In genomic region chr10:79298403-79299244, GRCh38 we compare ENCODE assay signal across 1 cellular context.
TF ChIP-seq lines count a peak whose summit lies in the region.

No MANE protein-coding gene starts in this region.

TF ChIP-seq in K562, 482 proteins besides CTCF, POLR2A, EP300 and RAD21 (continued from another document):
- TF ChIP-seq ZBTB33 (CRISPR knock-in tag; IDR thresholded peaks at IDR 0.05) (peak; percentile 83), PTRF (tag; IDR thresholded peaks at IDR 0.05) (no peak), FOXA3 (CRISPR knock-in tag; conservative IDR thresholded peaks at IDR 0.05 in 1 of 2, IDR thresholded peaks at IDR 0.05 in 1 of 2) (peak in 1 of 2 experiments; percentile 81; a peak in 2 of 4 replicates), CTBP1 (IDR thresholded peaks at IDR 0.05; ENCODE audit: borderline replicate concordance) (0 out of 2 replicates have a peak, but pooled peaks have one; percentile 15), POLR2G (IDR thresholded peaks at IDR 0.05; ENCODE audit: low read depth, low read length) (0 out of 2 replicates have a peak, but pooled peaks have one; percentile 35), SIN3B (IDR thresholded peaks at IDR 0.05; ENCODE audit: low read depth) (no peak), TGIF2 (CRISPR knock-in tag; IDR thresholded peaks at IDR 0.05) (0 out of 2 replicates have a peak, but pooled peaks have one; percentile 19), FOXK2 (conservative IDR thresholded peaks at IDR 0.05 in 1 of 2, IDR thresholded peaks at IDR 0.05 in 1 of 2; ENCODE audit: low read depth in 2 of 2) (peak; percentile 58 to 73; a peak in 3 of 4 replicates), JUN (IDR thresholded peaks at IDR 0.05; ENCODE audit: borderline replicate concordance, low read depth, low read length) (peak; percentile 82), JUN (CRISPR knock-in tag; IDR thresholded peaks at IDR 0.05; ENCODE audit: borderline replicate concordance) (no peak), RBM17 (IDR thresholded peaks at IDR 0.05; ENCODE audit: borderline replicate concordance, low read depth, low read length) (no peak), ARID1B (IDR thresholded peaks at IDR 0.05) (peak; percentile 41; the same call in 1 of the 2 replicates), EZH2 (IDR thresholded peaks at IDR 0.05; ENCODE audit: borderline replicate concordance, low read depth, low read length) (no peak), MTA3 (IDR thresholded peaks at IDR 0.05; ENCODE audit: borderline replicate concordance) (no peak), MAZ (CRISPR knock-in tag; conservative IDR thresholded peaks at IDR 0.05 in 1 of 2, IDR thresholded peaks at IDR 0.05 in 1 of 2) (peak in 1 of 2 experiments; percentile 31; a peak in 1 of 4 replicates), ZBTB17 (CRISPR knock-in tag; IDR thresholded peaks at IDR 0.05) (no peak), JUND (IDR thresholded peaks at IDR 0.05; ENCODE audit: borderline replicate concordance, low read depth, low read length) (peak; percentile 83), JUND (tag; IDR thresholded peaks at IDR 0.05; ENCODE audit: borderline replicate concordance, low read depth, low read length) (peak; percentile 62; the same call in 1 of the 3 replicates), CBX3 (IDR thresholded peaks at IDR 0.05; ENCODE audit: borderline replicate concordance in 1 of 2, low read length in 2 of 2) (no peak), RBM22 (IDR thresholded peaks at IDR 0.05; ENCODE audit: low read depth, low read length, poor library complexity, severe bottlenecking) (peak; percentile 83), BCOR (IDR thresholded peaks at IDR 0.05) (no peak), ZNF282 (CRISPR knock-in tag; IDR thresholded peaks at IDR 0.05) (no peak)
- TF ChIP-seq, protein P1, sequence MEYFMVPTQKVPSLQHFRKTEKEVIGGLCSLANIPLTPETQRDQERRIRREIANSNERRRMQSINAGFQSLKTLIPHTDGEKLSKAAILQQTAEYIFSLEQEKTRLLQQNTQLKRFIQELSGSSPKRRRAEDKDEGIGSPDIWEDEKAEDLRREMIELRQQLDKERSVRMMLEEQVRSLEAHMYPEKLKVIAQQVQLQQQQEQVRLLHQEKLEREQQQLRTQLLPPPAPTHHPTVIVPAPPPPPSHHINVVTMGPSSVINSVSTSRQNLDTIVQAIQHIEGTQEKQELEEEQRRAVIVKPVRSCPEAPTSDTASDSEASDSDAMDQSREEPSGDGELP (CRISPR knock-in tag; IDR thresholded peaks at IDR 0.05; ENCODE audit: borderline replicate concordance), result peak; percentile 17; the same call in 1 of the 2 replicates
- TF ChIP-seq, protein P2, sequence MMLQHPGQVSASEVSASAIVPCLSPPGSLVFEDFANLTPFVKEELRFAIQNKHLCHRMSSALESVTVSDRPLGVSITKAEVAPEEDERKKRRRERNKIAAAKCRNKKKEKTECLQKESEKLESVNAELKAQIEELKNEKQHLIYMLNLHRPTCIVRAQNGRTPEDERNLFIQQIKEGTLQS (IDR thresholded peaks at IDR 0.05), result peak; percentile 85
- TF ChIP-seq, protein P2 (CRISPR knock-in tag; conservative IDR thresholded peaks at IDR 0.05), result no peak
